8 cellular contexts compared by ENCODE assay signal in the genomic region with DNA sequence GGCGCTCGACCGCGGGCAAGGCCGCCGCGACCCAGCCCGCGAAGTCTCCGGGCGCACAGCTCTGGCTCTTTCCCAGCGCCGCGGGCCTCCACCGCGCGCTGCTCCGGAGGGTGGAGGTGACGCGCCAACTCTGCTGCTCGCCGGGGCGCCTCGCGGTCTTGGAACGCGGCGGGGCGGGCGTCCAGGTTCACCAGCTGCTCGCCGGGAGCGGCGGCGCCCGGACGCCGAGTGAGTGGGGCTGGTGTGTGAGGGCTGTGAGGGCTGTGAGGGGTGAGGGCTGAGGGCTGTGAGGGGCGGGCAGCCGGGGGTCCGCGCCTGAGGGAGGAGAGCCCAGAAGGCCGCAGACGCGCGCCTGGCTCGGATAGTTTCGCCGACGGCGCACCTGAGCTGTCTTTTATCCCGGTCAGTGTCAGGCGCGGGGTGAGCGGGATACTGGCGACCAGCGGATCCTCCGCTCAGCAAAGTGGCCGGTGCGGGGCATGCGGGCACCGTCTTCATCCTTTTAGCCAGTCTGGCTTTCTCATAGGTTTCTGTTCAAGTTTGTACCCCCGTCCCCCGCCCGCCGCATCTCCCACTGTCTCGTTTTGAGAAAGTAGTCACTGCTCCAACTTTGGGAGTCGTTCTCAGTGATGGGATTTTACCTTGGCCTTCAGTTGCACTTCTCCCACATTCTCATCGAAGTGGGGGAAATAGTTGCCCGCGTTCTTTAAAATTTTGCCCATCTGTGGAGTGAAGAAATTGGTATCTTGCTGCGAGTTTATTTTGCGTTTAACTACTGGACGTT. TPM values are rescaled to one million over a fixed set of nuclear protein-coding genes. Genes with fewer than 3 reads are reported as not detected.
A peak's percentile ranks its signal among the peaks of the same experiment; 100 is the strongest.
DNase-seq lines count a peak whose midpoint lies in the region; ATAC-seq and TF ChIP-seq lines count a peak whose summit lies in the region.

No MANE protein-coding gene starts in this region.

- no peaks in the 10 kb centered on the region for H3K27me3 Mint-ChIP-seq in activated CD8-positive, alpha-beta memory T cell treated with anti-CD3 and anti-CD28 coated beads, Interleukin-2, amount 10 ng/mL, durations not matched to agents 7 days and 5 days
- peaks cover 25% of the 10 kb centered on the region for H3K27me3 Mint-ChIP-seq in neural progenitor cell (ENCODE audit: insufficient read depth, low read depth)

- TF ChIP-seq CTCF in foreskin fibroblast (IDR thresholded peaks at IDR 0.05; ENCODE audit: low read depth, low read length) = no peak
- TF ChIP-seq CTCF in neural progenitor cell (IDR thresholded peaks at IDR 0.05) = no peak
- no peak for TF ChIP-seq CTCF in upper lobe of left lung (IDR thresholded peaks at IDR 0.05)

- no peak for TF ChIP-seq POLR2A in upper lobe of left lung (IDR thresholded peaks at IDR 0.05)

- DNase-seq in D341Med (ENCODE audit: low spot score) = peak; percentile 81
- DNase-seq in activated CD8-positive, alpha-beta memory T cell treated with anti-CD3 and anti-CD28 coated beads, Interleukin-2, amount 10 ng/mL, durations not matched to agents 7 days and 5 days = peak; percentile 63
- DNase-seq in foreskin fibroblast = peak; percentile 12 to 51
- peak; percentile 66 for DNase-seq in neural progenitor cell (ENCODE audit: low spot score)
- peak; percentile 28 to 94 for DNase-seq in upper lobe of left lung
- no peak for DNase-seq in NCI-H1092 (lab: John Stamatoyannopoulos, UW)

- H4K20me1 ChIP-seq in neural progenitor cell (ENCODE audit: low read depth) = no peaks in the 10 kb centered on the region

- CTCF ChIA-PET in activated CD8-positive, alpha-beta memory T cell treated with anti-CD3 and anti-CD28 coated beads, Interleukin-2, amount 10 ng/mL, durations not matched to agents 7 days and 5 days (lab: Charles Lee) = interaction anchor here (0.7 to 2.5 kb wide), 10 partner anchors 10 to 238 kb away, joined by 3 to 14 read pairs (median 4); a partner anchor contains a TSS

- H3K4me3 Mint-ChIP-seq in activated CD8-positive, alpha-beta memory T cell treated with anti-CD3 and anti-CD28 coated beads, Interleukin-2, amount 10 ng/mL, durations not matched to agents 7 days and 5 days = peak overlapping the region; percentile 81
- H3K4me3 Mint-ChIP-seq in neural progenitor cell = peak overlapping the region; percentile 82

- H2AFZ ChIP-seq in neural progenitor cell (replicated peaks) = peak overlapping the region; percentile 93

- H3K27ac ChIP-seq in neural progenitor cell = no peak overlapping the region
- peak overlapping the region; percentile 75 to 86 (median 78) for H3K27ac ChIP-seq in upper lobe of left lung

- H3K9me3 ChIP-seq in neural progenitor cell (ENCODE audit: low read depth) (no peaks in the 10 kb centered on the region), upper lobe of left lung (no peaks in the 10 kb centered on the region)

- ATAC-seq in GM21367 (IDR thresholded peaks at IDR 0.05; ENCODE audit: unreplicated experiment) = peak; percentile 40
- ATAC-seq in HG03565 (IDR thresholded peaks at IDR 0.05; ENCODE audit: unreplicated experiment) = peak; percentile 30
- ATAC-seq in activated CD8-positive, alpha-beta memory T cell treated with anti-CD3 and anti-CD28 coated beads, Interleukin-2, amount 10 ng/mL, durations not matched to agents 7 days and 5 days = peak; percentile 49
- ATAC-seq in upper lobe of left lung (ENCODE audit: low FRiP score in 2 of 2) = peak; percentile 28 to 83

- H3F3A ChIP-seq in neural progenitor cell (ENCODE audit: low read depth) = peaks cover 23% of the 10 kb centered on the region

- peaks cover 2% of the 10 kb centered on the region for H3K9me3 Mint-ChIP-seq in activated CD8-positive, alpha-beta memory T cell treated with anti-CD3 and anti-CD28 coated beads, Interleukin-2, amount 10 ng/mL, durations not matched to agents 7 days and 5 days (ENCODE audit: low read depth)
- peaks cover 2% of the 10 kb centered on the region for H3K9me3 Mint-ChIP-seq in neural progenitor cell

- no peak for TF ChIP-seq EP300 in upper lobe of left lung (IDR thresholded peaks at IDR 0.05)

- H3K9ac ChIP-seq in neural progenitor cell = no peak overlapping the region

- 6% methylated on average over 55 to 74 of the region's 74 CpGs for WGBS in upper lobe of left lung, 2 donors

- H3K36me3 Mint-ChIP-seq in activated CD8-positive, alpha-beta memory T cell treated with anti-CD3 and anti-CD28 coated beads, Interleukin-2, amount 10 ng/mL, durations not matched to agents 7 days and 5 days = peaks cover 47% of the 10 kb centered on the region
- H3K36me3 Mint-ChIP-seq in neural progenitor cell = no peaks in the 10 kb centered on the region

- H3K36me3 ChIP-seq in neural progenitor cell (no peaks in the 10 kb centered on the region), upper lobe of left lung (peaks cover 0 to 2% (median 0%) of the 10 kb centered on the region in 4 donors)

- no peaks in the 10 kb centered on the region for H3K79me2 ChIP-seq in neural progenitor cell (ENCODE audit: low read depth)

- H3K4me3 ChIP-seq in foreskin fibroblast (ENCODE audit: low read depth in 1 of 2, low read length in 2 of 2) (peak overlapping the region; percentile 45 to 75), neural progenitor cell (peak overlapping the region; percentile 45), upper lobe of left lung (peak overlapping the region; percentile 64 to 79 (median 74))

- H3K27me3 ChIP-seq in neural progenitor cell (peaks cover 36% of the 10 kb centered on the region), upper lobe of left lung (peaks cover 0 to 3% (median 0%) of the 10 kb centered on the region in 4 donors)

- peak overlapping the region; percentile 100 for H3K27ac Mint-ChIP-seq in activated CD8-positive, alpha-beta memory T cell treated with anti-CD3 and anti-CD28 coated beads, Interleukin-2, amount 10 ng/mL, durations not matched to agents 7 days and 5 days
- H3K27ac Mint-ChIP-seq in neural progenitor cell = no peak overlapping the region

- peaks cover 58% of the 10 kb centered on the region for H3K4me1 Mint-ChIP-seq in activated CD8-positive, alpha-beta memory T cell treated with anti-CD3 and anti-CD28 coated beads, Interleukin-2, amount 10 ng/mL, durations not matched to agents 7 days and 5 days
- peaks cover 6% of the 10 kb centered on the region for H3K4me1 Mint-ChIP-seq in neural progenitor cell

- H3K4me1 ChIP-seq in neural progenitor cell (peaks cover 4% of the 10 kb centered on the region), upper lobe of left lung (peaks cover 0 to 27% (median 8%) of the 10 kb centered on the region in 4 donors)

- peak overlapping the region; percentile 74 for H3K4me2 ChIP-seq in neural progenitor cell

RNA-seq across cellular contexts. Expression of a gene that starts 0.6 kb away (rescaled TPM):
- 100 to 1,000 TPM in 1 of 2 experiments, 10 to 100 TPM in 1; 69.6 to 118 TPM for total RNA-seq in activated CD8-positive, alpha-beta memory T cell treated with anti-CD3 and anti-CD28 coated beads, Interleukin-2, amount 10 ng/mL, durations not matched to agents 7 days and 5 days
- total RNA-seq in neural progenitor cell (ENCODE audit: low replicate concordance) (4.1 and 6.6 TPM in 2 replicates), upper lobe of left lung (10 to 100 TPM in 3 of 6 donors, 1 to 10 TPM in 3; 4.3 to 18.1 (median 9.8) TPM)
